ENCODE assay signal across 1 cellular context in genomic region chr12:125065021-125065752, GRCh38.
TF ChIP-seq lines count a peak whose summit lies in the region.

Gene AACS, plus strand, starts transcription at chr12:125065435. Its CDS starts 150 bp downstream, at chr12:125065585.

TF ChIP-seq in GM12878, 131 proteins besides CTCF, POLR2A, EP300 and RAD21 (continued from another document and continues in another):
- TF ChIP-seq BCLAF1 (IDR thresholded peaks at IDR 0.05), result no peak
- peak; percentile 80; the same call in 1 of the 2 replicates for TF ChIP-seq TAF1 (IDR thresholded peaks at IDR 0.05; ENCODE audit: borderline replicate concordance, low read depth, low read length)
- TF ChIP-seq POU2F2 (IDR thresholded peaks at IDR 0.05; ENCODE audit: borderline replicate concordance, low read depth, low read length), result no peak
- no peak for TF ChIP-seq ZBTB40 (IDR thresholded peaks at IDR 0.05; ENCODE audit: borderline replicate concordance)
- no peak for TF ChIP-seq RB1 (IDR thresholded peaks at IDR 0.05; ENCODE audit: borderline replicate concordance)
- no peak for TF ChIP-seq SPI1 (IDR thresholded peaks at IDR 0.05; ENCODE audit: borderline replicate concordance, insufficient read depth, low read depth, low read length)
- TF ChIP-seq PKNOX1 (IDR thresholded peaks at IDR 0.05), result 0 out of 2 replicates have a peak, but pooled peaks have one; percentile 8
- no peak for TF ChIP-seq MAX (IDR thresholded peaks at IDR 0.05; ENCODE audit: low read depth, low read length)
- no peak for TF ChIP-seq HDAC6 (IDR thresholded peaks at IDR 0.05; ENCODE audit: unreplicated experiment)
- no peak for TF ChIP-seq MTA2 (IDR thresholded peaks at IDR 0.05; ENCODE audit: low read depth)
- peak; percentile 50; the same call in 1 of the 2 replicates for TF ChIP-seq POLR2AphosphoS5 (IDR thresholded peaks at IDR 0.05; ENCODE audit: low read length)
- TF ChIP-seq SREBF2 (IDR thresholded peaks at IDR 0.05; ENCODE audit: low read length), result no peak
- no peak; the same call in 1 of the 2 replicates for TF ChIP-seq YY1 (IDR thresholded peaks at IDR 0.05; ENCODE audit: low read depth, low read length)
- TF ChIP-seq MEF2A (IDR thresholded peaks at IDR 0.05; ENCODE audit: insufficient read depth, low read depth, low read length), result no peak
- no peak for TF ChIP-seq IKZF2 (IDR thresholded peaks at IDR 0.05)
- no peak for TF ChIP-seq RCOR1 (conservative IDR thresholded peaks at IDR 0.05; ENCODE audit: low read depth, low read length)
- no peak for TF ChIP-seq CREB1 (IDR thresholded peaks at IDR 0.05; ENCODE audit: low read depth)
- TF ChIP-seq SUPT20H (IDR thresholded peaks at IDR 0.05; ENCODE audit: borderline replicate concordance, control insufficient read depth, low read depth, low read length), result no peak
- TF ChIP-seq CBX3 (IDR thresholded peaks at IDR 0.05; ENCODE audit: borderline replicate concordance, low read depth), result no peak
- TF ChIP-seq RFX5 (IDR thresholded peaks at IDR 0.05; ENCODE audit: low read depth, low read length), result no peak
- TF ChIP-seq TCF12 (IDR thresholded peaks at IDR 0.05; ENCODE audit: low read depth, low read length), result no peak
- no peak for TF ChIP-seq IRF3 (IDR thresholded peaks at IDR 0.05)
- no peak for TF ChIP-seq ELK1 (IDR thresholded peaks at IDR 0.05; ENCODE audit: low read depth, low read length)
- TF ChIP-seq HDGF (IDR thresholded peaks at IDR 0.05), result no peak
- TF ChIP-seq RAD51 (IDR thresholded peaks at IDR 0.05), result no peak
- TF ChIP-seq PAX8 (IDR thresholded peaks at IDR 0.05), result no peak
- no peak for TF ChIP-seq BRCA1 (IDR thresholded peaks at IDR 0.05; ENCODE audit: low read depth, low read length)
- no peak for TF ChIP-seq MEF2B (IDR thresholded peaks at IDR 0.05; ENCODE audit: partially characterized antibody, poor library complexity, severe bottlenecking)
- TF ChIP-seq SIN3A (IDR thresholded peaks at IDR 0.05; ENCODE audit: low read depth, low read length), result 0 out of 2 replicates have a peak, but pooled peaks have one; percentile 50
- no peak for TF ChIP-seq PAX5 (IDR thresholded peaks at IDR 0.05; ENCODE audit: borderline replicate concordance, low read depth, low read length)
- TF ChIP-seq CBX5 (IDR thresholded peaks at IDR 0.05; ENCODE audit: low read depth), result no peak
- no peak for TF ChIP-seq BMI1 (IDR thresholded peaks at IDR 0.05; ENCODE audit: borderline replicate concordance)
- TF ChIP-seq SMAD5 (IDR thresholded peaks at IDR 0.05; ENCODE audit: low read depth), result no peak
- TF ChIP-seq FOXM1 (IDR thresholded peaks at IDR 0.05; ENCODE audit: low read depth, low read length), result no peak
- no peak for TF ChIP-seq EZH2 (IDR thresholded peaks at IDR 0.05; ENCODE audit: borderline replicate concordance, control insufficient read depth, low read depth, low read length)
- no peak for TF ChIP-seq RELB (IDR thresholded peaks at IDR 0.05; ENCODE audit: low read depth)
- no peak for TF ChIP-seq CEBPZ (IDR thresholded peaks at IDR 0.05; ENCODE audit: low read depth, low read length)
- TF ChIP-seq NRF1 (conservative IDR thresholded peaks at IDR 0.05; ENCODE audit: low read depth, low read length), result no peak
- no peak for TF ChIP-seq MLLT1 (IDR thresholded peaks at IDR 0.05)
- no peak for TF ChIP-seq ASH2L (IDR thresholded peaks at IDR 0.05; ENCODE audit: borderline replicate concordance, low read depth)
- peak; percentile 66 for TF ChIP-seq IKZF1 (conservative IDR thresholded peaks at IDR 0.05)
- TF ChIP-seq PBX3 (IDR thresholded peaks at IDR 0.05; ENCODE audit: insufficient replicate concordance, low read depth, low read length), result peak; percentile 61
